7 cellular contexts compared by ENCODE assay signal in genomic region chr2:72826156-72826477, GRCh38. TPM values are rescaled to one million over a fixed set of nuclear protein-coding genes. Genes with fewer than 3 reads are reported as not detected.
DNase-seq lines count a peak whose midpoint lies in the region; ATAC-seq lines count a peak whose summit lies in the region.

No MANE protein-coding gene starts in this region.

- peak overlapping the region; percentile 87 for H3K4me3 Mint-ChIP-seq in activated T-helper 2 cell treated with anti-CD3 and anti-CD28 coated beads, Interferon-gamma antibody, Interleukin-2, Interleukin-4, amounts not matched to agents 10 μg/mL and 5 μg/mL and 100 μg/mL, durations not matched to agents 14 hours and 24 hours and 36 hours (ENCODE audit: low read depth)
- H3K4me3 Mint-ChIP-seq in stimulated activated naive CD8-positive, alpha-beta T cell treated with anti-CD3 and anti-CD28 coated beads, Interleukin-15, amount 100 ng/mL, for 72 hours = peak overlapping the region; percentile 92 to 97

- no peaks in the 10 kb centered on the region for H3K27me3 ChIP-seq in HUES48 (ENCODE audit: control insufficient read depth, insufficient read depth, low read length)

- H3K4me1 Mint-ChIP-seq in activated T-helper 2 cell treated with anti-CD3 and anti-CD28 coated beads, Interferon-gamma antibody, Interleukin-2, Interleukin-4, amounts not matched to agents 10 μg/mL and 5 μg/mL and 100 μg/mL, durations not matched to agents 14 hours and 24 hours and 36 hours (ENCODE audit: low read depth) = peaks cover 48% of the 10 kb centered on the region
- peaks cover 50% of the 10 kb centered on the region for H3K4me1 Mint-ChIP-seq in stimulated activated naive CD8-positive, alpha-beta T cell treated with anti-CD3 and anti-CD28 coated beads, Interleukin-15, amount 100 ng/mL, for 72 hours

- H3K27ac Mint-ChIP-seq in activated T-helper 2 cell treated with anti-CD3 and anti-CD28 coated beads, Interferon-gamma antibody, Interleukin-2, Interleukin-4, amounts not matched to agents 10 μg/mL and 5 μg/mL and 100 μg/mL, durations not matched to agents 14 hours and 24 hours and 36 hours = peak overlapping the region; percentile 54
- peak overlapping the region in 1 of 2 donors; percentile 95 for H3K27ac Mint-ChIP-seq in stimulated activated naive CD8-positive, alpha-beta T cell treated with anti-CD3 and anti-CD28 coated beads, Interleukin-15, amount 100 ng/mL, for 72 hours

- peaks cover 3% of the 10 kb centered on the region for H3K36me3 Mint-ChIP-seq in activated T-helper 2 cell treated with anti-CD3 and anti-CD28 coated beads, Interferon-gamma antibody, Interleukin-2, Interleukin-4, amounts not matched to agents 10 μg/mL and 5 μg/mL and 100 μg/mL, durations not matched to agents 14 hours and 24 hours and 36 hours (ENCODE audit: low read depth)

- no peak overlapping the region for H3K27ac ChIP-seq in HUES48 (ENCODE audit: low read depth, low read length)

- intact Hi-C loops in activated T-helper 2 cell treated with anti-CD3 and anti-CD28 coated beads, Interferon-gamma antibody, Interleukin-2, Interleukin-4, amounts not matched to agents 10 μg/mL and 5 μg/mL and 100 μg/mL, durations not matched to agents 14 hours and 24 hours and 36 hours (cut with micrococcal nuclease) = no loop called here

- no peak overlapping the region for H3K9ac ChIP-seq in HUES48 (ENCODE audit: low read depth, low read length)

- peaks cover 5% of the 10 kb centered on the region for H3K27me3 Mint-ChIP-seq in activated T-helper 2 cell treated with anti-CD3 and anti-CD28 coated beads, Interferon-gamma antibody, Interleukin-2, Interleukin-4, amounts not matched to agents 10 μg/mL and 5 μg/mL and 100 μg/mL, durations not matched to agents 14 hours and 24 hours and 36 hours (ENCODE audit: low read depth)
- no peaks in the 10 kb centered on the region for H3K27me3 Mint-ChIP-seq in stimulated activated naive CD8-positive, alpha-beta T cell treated with anti-CD3 and anti-CD28 coated beads, Interleukin-15, amount 100 ng/mL, for 72 hours

- H3K4me3 ChIP-seq in HUES48 (ENCODE audit: low read depth, low read length) (peak overlapping the region; percentile 96), iPS-18c (ENCODE audit: insufficient read depth, low read depth, low read length) (peak overlapping the region; percentile 95; the same call in 1 of the 2 replicates)

- DNase-seq in activated T-helper 2 cell treated with anti-CD3 and anti-CD28 coated beads, Interferon-gamma antibody, Interleukin-2, Interleukin-4, amounts not matched to agents 10 μg/mL and 5 μg/mL and 100 μg/mL, durations not matched to agents 14 hours and 24 hours and 36 hours (ENCODE audit: low spot score) = no peak
- DNase-seq in stimulated activated naive CD8-positive, alpha-beta T cell treated with anti-CD3 and anti-CD28 coated beads, Interleukin-15, amount 100 ng/mL, for 72 hours = no peak
- DNase-seq in activated effector memory CD4-positive, alpha-beta T cell treated with anti-CD3 and anti-CD28 coated beads, Interleukin-2, amount 50 U/mL, for 16 hours = no peak
- no peak for DNase-seq in SHP77 (lab: John Stamatoyannopoulos, UW)

- ATAC-seq in stimulated activated naive CD8-positive, alpha-beta T cell treated with anti-CD3 and anti-CD28 coated beads, Interleukin-15, amount 100 ng/mL, for 72 hours = no peak
- ATAC-seq in GM21360 (IDR thresholded peaks at IDR 0.05; ENCODE audit: unreplicated experiment) = no peak

- H3K36me3 ChIP-seq in HUES48 (ENCODE audit: control insufficient read depth, insufficient read depth, low read length) = no peaks in the 10 kb centered on the region

- peaks cover 15% of the 10 kb centered on the region for H3K4me1 ChIP-seq in HUES48 (ENCODE audit: control insufficient read depth, insufficient read depth, low read length)

- no peaks in the 10 kb centered on the region for H3K9me3 Mint-ChIP-seq in activated T-helper 2 cell treated with anti-CD3 and anti-CD28 coated beads, Interferon-gamma antibody, Interleukin-2, Interleukin-4, amounts not matched to agents 10 μg/mL and 5 μg/mL and 100 μg/mL, durations not matched to agents 14 hours and 24 hours and 36 hours
- no peaks in the 10 kb centered on the region for H3K9me3 Mint-ChIP-seq in stimulated activated naive CD8-positive, alpha-beta T cell treated with anti-CD3 and anti-CD28 coated beads, Interleukin-15, amount 100 ng/mL, for 72 hours

- H3K9me3 ChIP-seq in HUES48 (ENCODE audit: control insufficient read depth, insufficient read depth, low read length) (no peaks in the 10 kb centered on the region), iPS-18c (ENCODE audit: control insufficient read depth, insufficient read depth, low read length) (no peaks in the 10 kb centered on the region)

RNA-seq across cellular contexts. Expression of gene EXOC6B, which starts 0.3 kb away (rescaled TPM):
- total RNA-seq in activated T-helper 2 cell treated with anti-CD3 and anti-CD28 coated beads, Interferon-gamma antibody, Interleukin-2, Interleukin-4, amounts not matched to agents 10 μg/mL and 5 μg/mL and 100 μg/mL, durations not matched to agents 14 hours and 24 hours and 36 hours = 9.3 and 9.4 TPM in 2 replicates
